In genomic region chr22:48823941-48824340, GRCh38 we compare ENCODE assay signal across 20 cellular contexts.
"Had no signal": no experiment of that assay in that cellular context is flagged by ENCODE, and none has a peak within 500 bp of the region (broad histone marks: within the 10 kb centered on the region; RNA-seq: fewer than 3 reads in every experiment).

No MANE protein-coding gene starts in this region.

- H3K9me3 ChIP-seq: colonic mucosa, left lung, psoas muscle, suprapubic skin, transverse colon, vagina had no signal

- H3K4me1 ChIP-seq: colonic mucosa, left lung, psoas muscle, suprapubic skin, transverse colon, vagina had no signal

- H3K27ac ChIP-seq: colonic mucosa, left lung, psoas muscle, skin epidermis, suprapubic skin, transverse colon, vagina had no signal

- DNase-seq: cerebellar nuclear complex; colonic mucosa; effector CD4-positive, alpha-beta T cell; left cardiac atrium; left lung; mesenchymal stem cell; midbrain; naive thymus-derived CD4-positive, alpha-beta T cell; nucleus accumbens; psoas muscle; right cardiac atrium; stimulated activated CD4-positive, alpha-beta T cell treated with anti-CD3 and anti-CD28 coated beads, Interleukin-15, amount 100 ng/mL, for 24 hours; stimulated activated CD4-positive, alpha-beta T cell treated with anti-CD3 and anti-CD28 coated beads, Interleukin-4, amount 100 ng/mL, for 1 hour; stimulated activated CD8-positive, alpha-beta memory T cell treated with anti-CD3 and anti-CD28 coated beads, Interleukin-4, amount 100 ng/mL, for 48 hours; stimulated activated naive CD4-positive, alpha-beta T cell; stimulated activated naive CD8-positive, alpha-beta T cell treated with anti-CD3 and anti-CD28 coated beads, Interleukin-15, amount 100 ng/mL, for 72 hours; transverse colon had no signal

- H3K4me3 ChIP-seq: colonic mucosa, left lung, psoas muscle, skin epidermis, suprapubic skin, transverse colon, vagina had no signal

- H3K36me3 ChIP-seq: colonic mucosa, left lung, suprapubic skin, transverse colon, vagina had no signal

- H3K27me3 ChIP-seq: colonic mucosa, vagina had no signal
